In the genomic region with DNA sequence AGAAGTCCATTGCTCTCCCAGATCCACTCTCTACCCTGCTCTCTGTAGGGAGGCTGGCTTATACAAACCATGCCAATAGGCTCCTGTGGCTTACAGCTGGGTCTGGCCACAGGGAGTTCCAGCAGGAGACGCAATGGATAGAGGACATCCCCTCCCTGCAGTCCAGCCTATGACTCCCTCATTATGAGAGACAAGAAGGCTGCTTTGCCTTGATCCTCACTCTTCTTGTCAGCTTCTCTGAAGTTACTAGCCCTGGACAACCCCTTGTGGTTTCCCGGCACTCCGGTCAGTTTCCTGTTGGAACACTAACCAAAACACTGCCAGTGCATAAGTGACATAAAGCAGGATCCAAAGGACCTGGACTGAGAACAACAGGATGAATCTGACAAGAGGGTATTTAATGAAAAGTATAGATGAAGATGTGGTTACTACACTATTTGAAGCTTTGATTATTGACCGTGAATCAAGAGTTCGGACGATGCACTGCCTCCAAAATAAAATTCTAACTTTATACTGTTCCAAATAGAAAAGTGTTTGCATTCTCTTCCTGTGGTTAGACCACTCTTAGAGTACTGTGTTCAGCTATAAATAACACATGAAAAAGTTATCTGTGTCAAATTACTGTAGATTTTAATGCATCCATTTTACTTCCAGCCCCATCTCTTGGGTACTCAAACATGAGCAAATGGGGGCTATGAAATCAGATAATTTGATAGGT, we compare ENCODE assay signal across 1 cellular context.
TF ChIP-seq lines count a peak whose summit lies in the region.

No MANE protein-coding gene starts in this region.

TF ChIP-seq in GM12878, 131 proteins besides CTCF, POLR2A, EP300 and RAD21:
- TF ChIP-seq, protein P1, sequence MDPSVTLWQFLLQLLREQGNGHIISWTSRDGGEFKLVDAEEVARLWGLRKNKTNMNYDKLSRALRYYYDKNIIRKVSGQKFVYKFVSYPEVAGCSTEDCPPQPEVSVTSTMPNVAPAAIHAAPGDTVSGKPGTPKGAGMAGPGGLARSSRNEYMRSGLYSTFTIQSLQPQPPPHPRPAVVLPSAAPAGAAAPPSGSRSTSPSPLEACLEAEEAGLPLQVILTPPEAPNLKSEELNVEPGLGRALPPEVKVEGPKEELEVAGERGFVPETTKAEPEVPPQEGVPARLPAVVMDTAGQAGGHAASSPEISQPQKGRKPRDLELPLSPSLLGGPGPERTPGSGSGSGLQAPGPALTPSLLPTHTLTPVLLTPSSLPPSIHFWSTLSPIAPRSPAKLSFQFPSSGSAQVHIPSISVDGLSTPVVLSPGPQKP (IDR thresholded peaks at IDR 0.05; ENCODE audit: low read depth, low read length), result no peak
- peak; percentile 66 for TF ChIP-seq RUNX3 (IDR thresholded peaks at IDR 0.05; ENCODE audit: low read length)
- peak; percentile 62 for TF ChIP-seq EED (IDR thresholded peaks at IDR 0.05; ENCODE audit: low read depth)
